ENCODE assay signal across 1 cellular context in genomic region chr11:28730889-28731288, GRCh38.
TF ChIP-seq lines count a peak whose summit lies in the region.

No MANE protein-coding gene starts in this region.

TF ChIP-seq in SK-N-SH, 30 proteins besides CTCF, POLR2A, EP300 and RAD21 (continued from another document):
- no peak for TF ChIP-seq NFIC (IDR thresholded peaks at IDR 0.05; ENCODE audit: borderline replicate concordance)
- no peak for TF ChIP-seq FOXJ3 (CRISPR knock-in tag; IDR thresholded peaks at IDR 0.05)
- TF ChIP-seq GABPA (IDR thresholded peaks at IDR 0.05; ENCODE audit: low read depth) = no peak
- TF ChIP-seq, protein P1, sequence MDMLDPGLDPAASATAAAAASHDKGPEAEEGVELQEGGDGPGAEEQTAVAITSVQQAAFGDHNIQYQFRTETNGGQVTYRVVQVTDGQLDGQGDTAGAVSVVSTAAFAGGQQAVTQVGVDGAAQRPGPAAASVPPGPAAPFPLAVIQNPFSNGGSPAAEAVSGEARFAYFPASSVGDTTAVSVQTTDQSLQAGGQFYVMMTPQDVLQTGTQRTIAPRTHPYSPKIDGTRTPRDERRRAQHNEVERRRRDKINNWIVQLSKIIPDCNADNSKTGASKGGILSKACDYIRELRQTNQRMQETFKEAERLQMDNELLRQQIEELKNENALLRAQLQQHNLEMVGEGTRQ (IDR thresholded peaks at IDR 0.05; ENCODE audit: borderline replicate concordance, low read depth, low read length) = no peak
- no peak for TF ChIP-seq ELF1 (IDR thresholded peaks at IDR 0.05)
- no peak for TF ChIP-seq RXRA (IDR thresholded peaks at IDR 0.05; ENCODE audit: borderline replicate concordance, low read depth)
- TF ChIP-seq, protein P2, sequence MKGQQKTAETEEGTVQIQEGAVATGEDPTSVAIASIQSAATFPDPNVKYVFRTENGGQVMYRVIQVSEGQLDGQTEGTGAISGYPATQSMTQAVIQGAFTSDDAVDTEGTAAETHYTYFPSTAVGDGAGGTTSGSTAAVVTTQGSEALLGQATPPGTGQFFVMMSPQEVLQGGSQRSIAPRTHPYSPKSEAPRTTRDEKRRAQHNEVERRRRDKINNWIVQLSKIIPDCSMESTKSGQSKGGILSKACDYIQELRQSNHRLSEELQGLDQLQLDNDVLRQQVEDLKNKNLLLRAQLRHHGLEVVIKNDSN (IDR thresholded peaks at IDR 0.05; ENCODE audit: borderline replicate concordance, low read depth) = no peak
- no peak for TF ChIP-seq PBX3 (IDR thresholded peaks at IDR 0.05)
- TF ChIP-seq JUND (IDR thresholded peaks at IDR 0.05) = no peak
- no peak for TF ChIP-seq CHD2 (IDR thresholded peaks at IDR 0.05; ENCODE audit: low read length, partially characterized antibody)
